ENCODE assay signal across 35 cellular contexts in the genomic region with DNA sequence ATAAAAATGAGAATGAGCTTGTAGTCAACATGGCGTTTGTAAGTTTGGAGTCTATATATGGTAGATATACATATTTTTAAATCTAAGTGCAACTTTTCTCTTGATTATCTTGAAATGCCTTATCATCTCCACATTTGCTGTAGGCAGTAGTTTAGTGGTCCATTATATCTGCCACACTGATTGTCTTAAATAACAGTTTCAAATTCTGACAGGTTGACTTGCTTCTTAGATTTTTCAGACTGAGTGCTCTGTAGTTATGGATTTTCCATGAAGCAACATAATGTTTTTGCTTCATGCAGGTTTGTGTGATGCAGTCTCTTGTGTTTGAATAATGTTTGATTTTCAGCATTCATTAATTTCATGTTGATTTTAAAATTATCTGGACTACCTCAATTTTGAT.
"Had no signal": no experiment of that assay in that cellular context is flagged by ENCODE, and none has a peak within 500 bp of the region (broad histone marks: within the 10 kb centered on the region; RNA-seq: fewer than 3 reads in every experiment).

No MANE protein-coding gene starts in this region.

- DNase-seq: Karpas-422, Kasumi-1, MG63, MM.1S, MV-4-11, NCI-H1048, NCI-H1092, NCI-H1092 treated with DMSO at 0.1 percent for 48 hours, NCI-H1105, NCI-H1105 treated with DMSO at 0.1 percent for 48 hours, NCI-H1417, NCI-H1417 treated with DMSO at 0.1 percent for 48 hours, NCI-H1436, NCI-H1436 treated with DMSO at 0.1 percent for 48 hours, NCI-H146, NCI-H1694, NCI-H1694 treated with DMSO at 0.1 percent for 48 hours, NCI-H187, NCI-H187 treated with DMSO at 0.1 percent for 48 hours, NCI-H1930, NCI-H2029, NCI-H2029 treated with DMSO at 0.1 percent for 48 hours, NCI-H2081, NCI-H2081 treated with DMSO at 0.1 percent for 48 hours, NCI-H2107, NCI-H2171, NCI-H2171 treated with DMSO at 0.1 percent for 48 hours, NCI-H2227 treated with DMSO at 0.1 percent for 48 hours, NCI-H226, NCI-H345, NCI-H446, NCI-H446 treated with DMSO at 0.1 percent for 48 hours, NCI-H510A, NCI-H510A treated with DMSO at 0.1 percent for 48 hours, NCI-H524 had no signal

- H3K4me3 ChIP-seq: MG63 had no signal

- H3K27me3 ChIP-seq: MG63 had no signal
